In genomic region chr19:30060872-30061556, GRCh38 we compare ENCODE assay signal across 1 cellular context.
TF ChIP-seq lines count a peak whose summit lies in the region.

No MANE protein-coding gene starts in this region.

TF ChIP-seq in HEK293, 187 proteins besides CTCF, POLR2A, EP300 and RAD21 (continued from another document):
- TF ChIP-seq REST (tag by site-specific recombination; IDR thresholded peaks at IDR 0.05) (no peak), ZFHX2 (tag by site-specific recombination; conservative IDR thresholded peaks at IDR 0.05) (peak; percentile 92), EGR2 (tag by site-specific recombination; IDR thresholded peaks at IDR 0.05; ENCODE audit: low read depth) (peak; percentile 91)
TF ChIP-seq in HEK293: peak in this region for 4.
